In genomic region chr6:166738361-166738760, GRCh38 we compare ENCODE assay signal across 22 cellular contexts.
"Had no signal": no experiment of that assay in that cellular context is flagged by ENCODE, and none has a peak within 500 bp of the region (broad histone marks: within the 10 kb centered on the region; RNA-seq: fewer than 3 reads in every experiment).

No MANE protein-coding gene starts in this region.

- H3K4me3 Mint-ChIP-seq: mesothelial cell of epicardium, natural killer cell, neural crest cell had no signal

- H3K36me3 ChIP-seq: gastroesophageal sphincter, ovary, right atrium auricular region, sigmoid colon, stomach, thoracic aorta, transverse colon had no signal

- ATAC-seq: esophagus mucosa, gastroesophageal sphincter, left lobe of liver, natural killer cell had no signal

- H3K27ac Mint-ChIP-seq: mesothelial cell of epicardium, natural killer cell had no signal

- H3K27me3 ChIP-seq: gastroesophageal sphincter, ovary, right atrium auricular region, sigmoid colon, stomach, transverse colon had no signal

- H3K9me3 ChIP-seq: gastroesophageal sphincter, ovary, right atrium auricular region, sigmoid colon, stomach, thoracic aorta, transverse colon had no signal

- H3K4me3 ChIP-seq: coronary artery, gastroesophageal sphincter, ovary, right atrium auricular region, sigmoid colon, skin epidermis, stomach, thoracic aorta, transverse colon had no signal

- H3K27ac ChIP-seq: coronary artery, ovary, right atrium auricular region, skin epidermis, stomach, thoracic aorta, transverse colon had no signal

- H3K36me3 Mint-ChIP-seq: mesothelial cell of epicardium, natural killer cell had no signal

- H3K9me3 Mint-ChIP-seq: mesothelial cell of epicardium, natural killer cell, neural crest cell had no signal

- DNase-seq: effector CD4-positive, alpha-beta T cell; glutamatergic neuron; hippocampal formation; mammary epithelial cell; natural killer cell; nucleus accumbens; ovary; sigmoid colon; stimulated activated CD4-positive, alpha-beta T cell treated with anti-CD3 and anti-CD28 coated beads, Interleukin-12 subunit alpha, Interleukin-12 subunit beta, amount 100 ng/mL, for 4 hours; stimulated activated naive CD4-positive, alpha-beta T cell; stomach; substantia nigra; transverse colon had no signal

- H3K4me1 ChIP-seq: right atrium auricular region had no signal
